Comparison of ENCODE assay signal across 24 cellular contexts in the genomic region with DNA sequence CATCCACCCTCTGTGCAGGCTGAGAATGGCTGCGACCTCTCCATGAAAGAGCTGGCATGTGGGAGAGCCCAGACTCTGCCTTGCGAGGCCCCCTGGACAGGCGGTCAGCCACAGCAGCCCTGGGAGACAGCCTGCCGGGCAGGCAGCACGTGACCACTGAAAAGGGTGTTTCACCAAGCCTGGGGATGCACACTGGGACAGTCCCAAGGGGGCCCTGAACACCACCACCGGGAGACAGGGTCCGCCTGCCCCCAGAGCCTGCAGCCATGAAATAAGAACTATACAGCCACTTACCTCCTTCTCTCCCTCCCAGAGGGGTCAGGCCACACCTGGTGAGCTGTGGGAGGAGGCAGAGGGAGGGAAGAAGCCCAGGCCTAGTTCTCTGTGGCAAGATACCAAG. TPM values are rescaled to one million over a fixed set of nuclear protein-coding genes. Genes with fewer than 3 reads are reported as not detected.
DNase-seq lines count a peak whose midpoint lies in the region; ATAC-seq and TF ChIP-seq lines count a peak whose summit lies in the region.
"Had no signal": no experiment of that assay in that cellular context is flagged by ENCODE, and none has a peak within 500 bp of the region (broad histone marks: within the 10 kb centered on the region; RNA-seq: fewer than 3 reads in every experiment).

No MANE protein-coding gene starts in this region.

- H3K9me3 ChIP-seq in BLaER1 treated with 17β-estradiol and CSF1 and Interleukin-3, amounts not matched to agents 10 nM and 100 nM (replicated peaks in 1 of 11): peaks cover 0 to 15% (median 0%) of the 10 kb centered on the region in 11 experiments; a peak in 7 of 22 replicates
- H3K9me3 ChIP-seq: colonic mucosa, esophagus muscularis mucosa, gastrocnemius medialis, thyroid gland had no signal

- H3K27me3 ChIP-seq in BLaER1 treated with 17β-estradiol and CSF1 and Interleukin-3, amounts not matched to agents 10 nM and 100 nM: peaks cover 0 to 19% (median 0%) of the 10 kb centered on the region in 11 experiments; a peak in 5 of 22 replicates
- H3K27me3 ChIP-seq: colonic mucosa, esophagus muscularis mucosa, gastrocnemius medialis, thyroid gland had no signal

- H3K9ac ChIP-seq in BLaER1 treated with 17β-estradiol and CSF1 and Interleukin-3, amounts not matched to agents 10 nM and 100 nM: peak overlapping the region in 8 of 11 experiments; percentile 11 to 61 (median 42); a peak in 12 of 22 replicates

- peak overlapping the region; percentile 3 to 82 (median 69); a peak in 20 of 22 replicates for H3K27ac ChIP-seq in BLaER1 treated with 17β-estradiol and CSF1 and Interleukin-3, amounts not matched to agents 10 nM and 100 nM
- H3K27ac ChIP-seq: colonic mucosa, gastrocnemius medialis, SK-N-MC had no signal

- no peak for TF ChIP-seq POLR2A in lower leg skin (IDR thresholded peaks at IDR 0.05)

- peak overlapping the region in 4 of 10 experiments; percentile 1 to 25 (median 3); a peak in 4 of 20 replicates for H3K4me3 ChIP-seq in BLaER1 treated with 17β-estradiol and CSF1 and Interleukin-3, amounts not matched to agents 10 nM and 100 nM
- H3K4me3 ChIP-seq in lower leg skin (ENCODE audit: low read depth, poor library complexity, severe bottlenecking): no peak overlapping the region
- H3K4me3 ChIP-seq: colonic mucosa, esophagus muscularis mucosa, gastrocnemius medialis, thyroid gland had no signal

- WGBS in lower leg skin, 2 donors: 87 to 92% methylated on average over 6 to 7 of the region's 7 CpGs

- peak overlapping the region; percentile 36 to 93 (median 82) for H3K4me2 ChIP-seq in BLaER1 treated with 17β-estradiol and CSF1 and Interleukin-3, amounts not matched to agents 10 nM and 100 nM

- H4K20me1 ChIP-seq in BLaER1 treated with 17β-estradiol and CSF1 and Interleukin-3, amounts not matched to agents 10 nM and 100 nM: peaks cover 0 to 9% (median 0%) of the 10 kb centered on the region in 11 experiments; a peak in 3 of 22 replicates

- peaks cover 37 to 79% (median 67%) of the 10 kb centered on the region in 10 experiments for H3K4me1 ChIP-seq in BLaER1 treated with 17β-estradiol and CSF1 and Interleukin-3, amounts not matched to agents 10 nM and 100 nM
- H3K4me1 ChIP-seq: colonic mucosa had no signal

- intact Hi-C loops in sciatic nerve (cut with DNase I) (no loop called here), lower leg skin (cut with DNase I; ENCODE audit: low total_unique reads) (no loop called here)

- peaks cover 0 to 91% (median 12%) of the 10 kb centered on the region in 11 experiments; a peak in 10 of 22 replicates for H3K36me3 ChIP-seq in BLaER1 treated with 17β-estradiol and CSF1 and Interleukin-3, amounts not matched to agents 10 nM and 100 nM
- H3K36me3 ChIP-seq: colonic mucosa, esophagus muscularis mucosa, gastrocnemius medialis, thyroid gland had no signal

- peak; percentile 10 for ATAC-seq in sciatic nerve
- ATAC-seq in HG02759 (IDR thresholded peaks at IDR 0.05; ENCODE audit: unreplicated experiment): no peak
- ATAC-seq: effector memory CD8-positive, alpha-beta T cell; stimulated activated naive CD8-positive, alpha-beta T cell treated with anti-CD3 and anti-CD28 coated beads, Interleukin-15, Interleukin-2, amounts not matched to agents 100 U/mL and 50 U/mL, for 24 hours had no signal

- TF ChIP-seq CTCF in lower leg skin (IDR thresholded peaks at IDR 0.05): no peak

- DNase-seq in NCI-H226: peak; percentile 3
- DNase-seq in left kidney (ENCODE audit: low read depth, low spot score): peak; percentile 52
- no peak for DNase-seq in sciatic nerve (ENCODE audit: low spot score)
- DNase-seq in NCI-H187 (lab: John Stamatoyannopoulos, UW): no peak
- DNase-seq in NCI-H345 (lab: John Stamatoyannopoulos, UW): no peak
- DNase-seq in lower leg skin (ENCODE audit: low spot score in 2 of 2): no peak
- DNase-seq: activated CD4-positive, alpha-beta T cell treated with anti-CD3 and anti-CD28 coated beads for 48 hours; activated T-cell treated with anti-CD3 and anti-CD28 coated beads, Interleukin-2, amount 50 U/mL, for 24 hours; CD4-positive, CD25-positive, alpha-beta regulatory T cell; colonic mucosa; effector memory CD8-positive, alpha-beta T cell; gastrocnemius medialis; Karpas-422; NCI-H1694; NCI-H69; retina; stimulated activated CD4-positive, alpha-beta T cell treated with anti-CD3 and anti-CD28 coated beads, Interleukin-4, amount 100 ng/mL, for 4 hours; stimulated activated naive CD8-positive, alpha-beta T cell treated with anti-CD3 and anti-CD28 coated beads, Interleukin-15, Interleukin-2, amounts not matched to agents 100 U/mL and 50 U/mL, for 24 hours; T-helper 2 cell; thyroid gland had no signal

RNA-seq across cellular contexts. Expression of gene RFX8, which starts 11.5 kb away (rescaled TPM):
- total RNA-seq in sciatic nerve: 6.5 TPM
- total RNA-seq in lower leg skin: under 1 TPM in 2 of 4 donors, not detected in 2; 0.52 to 0.84 TPM
- total RNA-seq: colonic mucosa had no signal

Comparison
In these comparisons a context has a peak if more than half of its experiments do, and no peak if none do; other contexts are left out.
1. DNase-seq: peak in NCI-H226 (single experiment) and left kidney (single experiment); none in sciatic nerve (single experiment), NCI-H187 (0 of 2), NCI-H345 (single experiment) and lower leg skin (0 of 2).